ENCODE assay signal across 8 cellular contexts in the genomic region with DNA sequence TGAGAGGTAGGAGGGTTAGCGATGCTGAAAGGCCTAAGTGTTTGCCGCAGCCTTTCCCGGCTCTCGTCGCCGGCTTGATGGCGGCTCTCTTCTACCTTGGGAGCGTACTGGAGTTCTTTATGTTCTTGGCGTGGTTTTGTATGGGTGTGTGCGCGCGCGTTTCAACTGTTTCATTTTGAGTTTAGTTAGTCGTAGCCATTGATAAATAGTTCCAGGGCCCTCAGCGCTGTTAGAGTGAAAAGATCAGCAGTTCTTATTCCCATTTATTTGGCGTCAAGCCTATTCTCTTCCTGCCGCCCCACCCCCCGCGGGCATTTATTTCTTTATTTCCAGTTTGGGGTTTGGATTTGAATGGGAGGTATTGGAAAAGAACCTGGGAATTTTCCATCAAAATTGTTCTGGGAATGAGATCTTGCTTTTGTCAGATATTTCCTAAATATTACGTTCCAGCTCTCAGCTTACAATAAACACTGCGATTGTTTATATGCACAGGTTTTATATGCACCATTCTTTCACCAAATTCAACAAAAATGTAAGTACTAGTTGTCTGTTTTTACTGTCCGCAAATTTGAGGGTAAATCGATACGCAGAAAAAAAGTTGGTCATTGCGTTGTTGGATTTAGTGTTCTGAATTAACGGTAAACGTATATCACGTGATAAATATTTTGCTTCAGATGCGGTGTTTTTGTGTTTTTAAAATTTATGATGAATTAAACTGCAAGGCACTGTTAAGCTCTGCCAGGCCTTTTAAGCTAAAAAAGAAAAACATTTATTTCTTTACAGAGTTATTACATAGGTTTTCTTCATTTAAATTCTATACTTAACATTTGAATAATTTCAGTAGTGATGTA. TPM values are rescaled to one million over a fixed set of nuclear protein-coding genes. Genes with fewer than 3 reads are reported as not detected.
DNase-seq lines count a peak whose midpoint lies in the region; ATAC-seq and TF ChIP-seq lines count a peak whose summit lies in the region.

No MANE protein-coding gene starts in this region.

- H3K36me3 ChIP-seq in BLaER1 treated with 17β-estradiol and CSF1 and Interleukin-3, amounts not matched to agents 10 nM and 100 nM = peaks cover 25 to 50% (median 38%) of the 10 kb centered on the region in 11 experiments
- H3K36me3 ChIP-seq in PC-9 (ENCODE audit: low read depth) = peaks cover 13% of the 10 kb centered on the region
- H3K36me3 ChIP-seq in hepatocyte (replicated peaks; ENCODE audit: insufficient read depth, low read depth) = no peaks in the 10 kb centered on the region
- peaks cover under 1% of the 10 kb centered on the region for H3K36me3 ChIP-seq in skeletal muscle satellite cell (ENCODE audit: insufficient read depth, low read length)

- POLR2A ChIA-PET in PC-9 (lab: Charles Lee; ENCODE audit: unreplicated experiment) = interaction anchor here (0.6 kb wide), 1 partner anchor 691 kb away, joined by 3 read pairs; no protein-coding TSS in a partner anchor

- peak overlapping the region; percentile 73 to 98 (median 94) for H3K4me3 ChIP-seq in BLaER1 treated with 17β-estradiol and CSF1 and Interleukin-3, amounts not matched to agents 10 nM and 100 nM
- H3K4me3 ChIP-seq in PC-9 = peak overlapping the region; percentile 91
- H3K4me3 ChIP-seq in hepatocyte = peak overlapping the region; percentile 68
- H3K4me3 ChIP-seq in skeletal muscle satellite cell (ENCODE audit: low read length) = peak overlapping the region; percentile 85

- TF ChIP-seq CTCF in PC-9 (conservative IDR thresholded peaks at IDR 0.05) (no peak), hepatocyte (IDR thresholded peaks at IDR 0.05; ENCODE audit: poor library complexity) (no peak)

- H4K20me1 ChIP-seq in BLaER1 treated with 17β-estradiol and CSF1 and Interleukin-3, amounts not matched to agents 10 nM and 100 nM = peaks cover 45 to 52% (median 51%) of the 10 kb centered on the region in 11 experiments
- H4K20me1 ChIP-seq in PC-9 (ENCODE audit: insufficient read depth) (peaks cover 50% of the 10 kb centered on the region), hepatocyte (ENCODE audit: insufficient read depth, poor library complexity, severe bottlenecking) (peaks cover 50% of the 10 kb centered on the region)

- H3K4me2 ChIP-seq in BLaER1 treated with 17β-estradiol and CSF1 and Interleukin-3, amounts not matched to agents 10 nM and 100 nM = peak overlapping the region; percentile 58 to 90 (median 81)
- H3K4me2 ChIP-seq in PC-9 (peak overlapping the region; percentile 86), hepatocyte (peak overlapping the region; percentile 84), skeletal muscle satellite cell (ENCODE audit: low read length) (peak overlapping the region; percentile 85)

- peak overlapping the region; percentile 93 to 100 (median 99) for H3K9ac ChIP-seq in BLaER1 treated with 17β-estradiol and CSF1 and Interleukin-3, amounts not matched to agents 10 nM and 100 nM
- H3K9ac ChIP-seq in skeletal muscle satellite cell (ENCODE audit: low read depth, low read length) = peak overlapping the region; percentile 98

- H3K9me2 ChIP-seq in PC-9 (ENCODE audit: insufficient read depth) = no peaks in the 10 kb centered on the region
- no peaks in the 10 kb centered on the region for H3K9me2 ChIP-seq in hepatocyte (replicated peaks; ENCODE audit: insufficient read depth)

- under 1% methylated on average over 29 of the region's 29 CpGs for WGBS in hepatocyte (ENCODE audit: low lambda C conversion rate, missing lambda C conversion rate)

- H3F3A ChIP-seq in PC-9 (ENCODE audit: insufficient read depth, low read depth) = peaks cover 12% of the 10 kb centered on the region

- H3K27ac ChIP-seq in BLaER1 treated with 17β-estradiol and CSF1 and Interleukin-3, amounts not matched to agents 10 nM and 100 nM = peak overlapping the region; percentile 95 to 100 (median 99)
- H3K27ac ChIP-seq in PC-9 (peak overlapping the region; percentile 94), hepatocyte (peak overlapping the region; percentile 99)

- ATAC-seq in HG02798 (IDR thresholded peaks at IDR 0.05; ENCODE audit: poor library complexity, unreplicated experiment) = no peak

- CTCF ChIA-PET in PC-9 (lab: Charles Lee) = no interaction called here

- H3K9me3 ChIP-seq in BLaER1 treated with 17β-estradiol and CSF1 and Interleukin-3, amounts not matched to agents 10 nM and 100 nM (replicated peaks in 1 of 11) = no peaks in the 10 kb centered on the region; a peak in 1 of 22 replicates
- H3K9me3 ChIP-seq in PC-9 (ENCODE audit: insufficient read depth, low read depth) (no peaks in the 10 kb centered on the region), hepatocyte (ENCODE audit: low read depth) (no peaks in the 10 kb centered on the region), skeletal muscle satellite cell (replicated peaks; ENCODE audit: low read length) (no peaks in the 10 kb centered on the region)

- H3K79me2 ChIP-seq in PC-9 (ENCODE audit: low read depth) (peaks cover 58% of the 10 kb centered on the region), hepatocyte (peaks cover 63% of the 10 kb centered on the region)

- H3K4me1 ChIP-seq in BLaER1 treated with 17β-estradiol and CSF1 and Interleukin-3, amounts not matched to agents 10 nM and 100 nM = peaks cover 21 to 58% (median 34%) of the 10 kb centered on the region in 10 experiments
- H3K4me1 ChIP-seq in PC-9 (replicated peaks; ENCODE audit: insufficient read depth) = peaks cover 27% of the 10 kb centered on the region
- peaks cover 14% of the 10 kb centered on the region for H3K4me1 ChIP-seq in hepatocyte (ENCODE audit: insufficient read depth)
- H3K4me1 ChIP-seq in skeletal muscle satellite cell (ENCODE audit: control insufficient read depth, insufficient read depth, low read length) = peaks cover 10% of the 10 kb centered on the region

- no peaks in the 10 kb centered on the region for H3K27me3 ChIP-seq in BLaER1 treated with 17β-estradiol and CSF1 and Interleukin-3, amounts not matched to agents 10 nM and 100 nM
- H3K27me3 ChIP-seq in PC-9 (ENCODE audit: insufficient read depth, low read depth) (no peaks in the 10 kb centered on the region), hepatocyte (no peaks in the 10 kb centered on the region), skeletal muscle satellite cell (ENCODE audit: control insufficient read depth, insufficient read depth, low read length) (no peaks in the 10 kb centered on the region)

- intact Hi-C loops in PC-9 (cut with micrococcal nuclease; ENCODE audit: unreplicated experiment) = loop anchor here (5.0 to 10.0 kb wide), 3 partner anchors 135 to 805 kb away; a partner anchor contains a TSS

- BruUV-seq in PC-9 (replicated peaks; lab: Mats Ljungman, UMichigan) = no TSS peak

- DNase-seq in HCEC 1CT (peak; percentile 37), PC-9 (no peak), hepatocyte (ENCODE audit: low spot score) (no peak), KG1 (lab: John Stamatoyannopoulos, UW) (no peak)
- DNase-seq in activated naive CD8-positive, alpha-beta T cell treated with anti-CD3 and anti-CD28 coated beads, Interleukin-2, amount 50 U/mL, for 16 hours (ENCODE audit: low read depth, low spot score) = peak; percentile 16

- H2AFZ ChIP-seq in PC-9 = peak overlapping the region; percentile 80; the same call in 1 of the 2 replicates
- H2AFZ ChIP-seq in hepatocyte = peak overlapping the region; percentile 55

RNA-seq across cellular contexts. Expression of a gene that starts 1.0 kb away (rescaled TPM):
- 19.1 and 26.2 TPM in 2 replicates for total RNA-seq in PC-9 (2021)
- total RNA-seq in hepatocyte = 27.7 and 41.7 TPM in 2 replicates
- polyA plus RNA-seq in hepatocyte = 13.1 and 14.9 TPM in 2 replicates
- total RNA-seq in skeletal muscle satellite cell (2012; rRNA removed) = 19.2 and 22.6 TPM in 2 replicates

Comparison
In these comparisons a context has a peak if more than half of its experiments do, and no peak if none do; other contexts are left out.
1. DNase-seq: peak in HCEC 1CT (single experiment) and activated naive CD8-positive, alpha-beta T cell treated with anti-CD3 and anti-CD28 coated beads, Interleukin-2, amount 50 U/mL, for 16 hours (single experiment); none in PC-9 (0 of 2), hepatocyte (single experiment) and KG1 (single experiment).
2. Peak in every context shown above with its lines, with median percentiles within 50 percentile points of each other: H3K27ac ChIP-seq, H3K4me2 ChIP-seq and H3K4me3 ChIP-seq.